In the genomic region with DNA sequence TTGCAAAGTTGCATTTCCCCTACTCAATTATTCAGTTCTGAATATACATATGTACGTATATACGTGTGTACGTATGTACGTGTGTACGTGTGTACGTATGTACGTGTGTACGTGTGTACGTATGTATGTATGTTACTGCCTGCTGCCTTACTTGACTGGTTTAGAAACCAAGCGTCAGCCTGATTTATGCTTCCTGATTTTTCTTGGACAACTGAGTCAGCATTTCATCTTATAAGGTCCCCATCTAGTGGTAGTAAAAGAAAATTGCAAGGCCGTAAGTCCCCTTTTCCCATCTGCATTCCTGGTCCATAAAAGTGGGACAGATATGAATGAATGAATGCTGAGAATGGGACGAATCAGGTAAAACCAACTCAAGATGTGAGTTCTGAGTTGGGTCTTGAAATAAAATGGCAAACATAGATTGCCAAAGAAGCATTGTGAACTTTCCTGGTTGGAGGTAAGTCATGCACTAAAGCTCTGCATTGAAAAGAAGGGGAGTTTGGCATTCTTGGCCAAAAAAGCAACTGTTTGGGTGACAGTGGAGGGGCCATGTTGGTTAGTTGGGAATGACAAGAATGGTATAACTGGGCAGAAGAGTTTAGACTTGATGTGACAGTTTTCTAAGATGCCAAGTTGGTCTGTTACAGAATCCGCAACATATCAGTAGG, we compare ENCODE assay signal across 8 cellular contexts.
DNase-seq lines count a peak whose midpoint lies in the region; ATAC-seq and TF ChIP-seq lines count a peak whose summit lies in the region.

No MANE protein-coding gene starts in this region.

- peak; percentile 11 for DNase-seq in GM06990 (ENCODE audit: extremely low read depth, insufficient read length)
- DNase-seq in NCI-H1048 (lab: John Stamatoyannopoulos, UW), result peak; percentile 42
- no peak for DNase-seq in WERI-Rb-1
- DNase-seq in hepatocyte (ENCODE audit: low spot score), result peak; percentile 56
- DNase-seq in tibial artery, result no peak
- no peak for DNase-seq in activated naive CD4-positive, alpha-beta T cell treated with anti-CD3 and anti-CD28 coated beads for 36 hours

- H3K36me3 Mint-ChIP-seq in activated naive CD4-positive, alpha-beta T cell treated with anti-CD3 and anti-CD28 coated beads for 36 hours (ENCODE audit: low read depth), result no peaks in the 10 kb centered on the region

- WGBS in hepatocyte (ENCODE audit: low lambda C conversion rate, missing lambda C conversion rate), result 47% methylated on average over 13 of the region's 13 CpGs

- H3K9me2 ChIP-seq in hepatocyte (replicated peaks; ENCODE audit: insufficient read depth), result no peaks in the 10 kb centered on the region

- no peak overlapping the region for H3K4me3 Mint-ChIP-seq in activated naive CD4-positive, alpha-beta T cell treated with anti-CD3 and anti-CD28 coated beads for 36 hours

- intact Hi-C loops in tibial artery (cut with DNase I; ENCODE audit: low total_unique reads), result no loop called here
- intact Hi-C loops in activated naive CD4-positive, alpha-beta T cell treated with anti-CD3 and anti-CD28 coated beads for 36 hours (cut with micrococcal nuclease), result no loop called here

- peaks cover 7% of the 10 kb centered on the region for H3K27me3 Mint-ChIP-seq in activated naive CD4-positive, alpha-beta T cell treated with anti-CD3 and anti-CD28 coated beads for 36 hours (ENCODE audit: low read depth)

- no peak overlapping the region for H3K27ac Mint-ChIP-seq in activated naive CD4-positive, alpha-beta T cell treated with anti-CD3 and anti-CD28 coated beads for 36 hours

- CTCF ChIA-PET in activated naive CD4-positive, alpha-beta T cell treated with anti-CD3 and anti-CD28 coated beads for 36 hours (lab: Charles Lee), result interaction anchor here (0.6 to 4.5 kb wide), 9 partner anchors 18 to 339 kb away, joined by 3 to 63 read pairs (median 6); no protein-coding TSS in a partner anchor

- H3K27ac ChIP-seq in WERI-Rb-1, result no peak overlapping the region
- no peak overlapping the region for H3K27ac ChIP-seq in hepatocyte
- no peak overlapping the region for H3K27ac ChIP-seq in tibial artery

- no peaks in the 10 kb centered on the region for H3K4me1 Mint-ChIP-seq in activated naive CD4-positive, alpha-beta T cell treated with anti-CD3 and anti-CD28 coated beads for 36 hours (ENCODE audit: low read depth)

- H3K9me3 ChIP-seq in WERI-Rb-1 (ENCODE audit: severe bottlenecking), result no peaks in the 10 kb centered on the region
- H3K9me3 ChIP-seq in hepatocyte (ENCODE audit: low read depth), result no peaks in the 10 kb centered on the region
- H3K9me3 ChIP-seq in tibial artery, result no peaks in the 10 kb centered on the region

- H3K36me3 ChIP-seq in GM06990 (ENCODE audit: control insufficient read depth, insufficient read depth, low read length) (no peaks in the 10 kb centered on the region), WERI-Rb-1 (no peaks in the 10 kb centered on the region), hepatocyte (replicated peaks; ENCODE audit: insufficient read depth, low read depth) (no peaks in the 10 kb centered on the region), tibial artery (no peaks in the 10 kb centered on the region)

- H3K4me2 ChIP-seq in hepatocyte, result no peak overlapping the region

- H3K4me3 ChIP-seq in GM06990 (replicated peaks; ENCODE audit: low read depth, low read length), result no peak overlapping the region
- no peak overlapping the region for H3K4me3 ChIP-seq in WERI-Rb-1 (ENCODE audit: low read depth, low read length)
- no peak overlapping the region for H3K4me3 ChIP-seq in hepatocyte
- no peak overlapping the region for H3K4me3 ChIP-seq in tibial artery

- TF ChIP-seq CTCF in GM06990 (IDR thresholded peaks at IDR 0.05; ENCODE audit: insufficient read depth, low read length, poor library complexity, severe bottlenecking) (peak; percentile 72), WERI-Rb-1 (IDR thresholded peaks at IDR 0.05; ENCODE audit: low read depth, low read length) (peak; percentile 39; the same call in 1 of the 2 replicates), hepatocyte (IDR thresholded peaks at IDR 0.05; ENCODE audit: poor library complexity) (peak; percentile 73), tibial artery (IDR thresholded peaks at IDR 0.05) (peak; percentile 51 to 54)

- H3K79me2 ChIP-seq in hepatocyte, result no peaks in the 10 kb centered on the region

- no peak for ATAC-seq in GM19351 (IDR thresholded peaks at IDR 0.05; ENCODE audit: unreplicated experiment)
- ATAC-seq in HG02678 (IDR thresholded peaks at IDR 0.05; ENCODE audit: unreplicated experiment), result no peak

- H3K27me3 ChIP-seq in GM06990 (replicated peaks; ENCODE audit: control insufficient read depth, insufficient read depth, low read length) (no peaks in the 10 kb centered on the region; the same call in 1 of the 2 replicates), WERI-Rb-1 (ENCODE audit: insufficient read depth, low read depth, severe bottlenecking) (no peaks in the 10 kb centered on the region), hepatocyte (no peaks in the 10 kb centered on the region), tibial artery (peaks cover 0 to 3% of the 10 kb centered on the region in 2 donors)

- no peaks in the 10 kb centered on the region for H4K20me1 ChIP-seq in hepatocyte (ENCODE audit: insufficient read depth, poor library complexity, severe bottlenecking)

- no peak overlapping the region for H2AFZ ChIP-seq in hepatocyte

- no peaks in the 10 kb centered on the region for H3K9me3 Mint-ChIP-seq in activated naive CD4-positive, alpha-beta T cell treated with anti-CD3 and anti-CD28 coated beads for 36 hours

- no peaks in the 10 kb centered on the region for H3K4me1 ChIP-seq in hepatocyte (ENCODE audit: insufficient read depth)
- H3K4me1 ChIP-seq in tibial artery, result no peaks in the 10 kb centered on the region

Comparison
In these comparisons a context has a peak if more than half of its experiments do, and no peak if none do; other contexts are left out.
1. DNase-seq: peak in GM06990 (single experiment), NCI-H1048 (single experiment) and hepatocyte (single experiment); none in WERI-Rb-1 (single experiment), tibial artery (0 of 2) and activated naive CD4-positive, alpha-beta T cell treated with anti-CD3 and anti-CD28 coated beads for 36 hours (single experiment).
2. Peak in every context shown above with its lines, with median percentiles within 50 percentile points of each other: CTCF ChIP-seq.